ENCODE assay signal across 1 cellular context in genomic region chr12:93702707-93703305, GRCh38.
TF ChIP-seq lines count a peak whose summit lies in the region.

No MANE protein-coding gene starts in this region.

TF ChIP-seq in IMR-90, 13 proteins besides CTCF, POLR2A, EP300 and RAD21 (continued from another document):
- TF ChIP-seq, protein P1, sequence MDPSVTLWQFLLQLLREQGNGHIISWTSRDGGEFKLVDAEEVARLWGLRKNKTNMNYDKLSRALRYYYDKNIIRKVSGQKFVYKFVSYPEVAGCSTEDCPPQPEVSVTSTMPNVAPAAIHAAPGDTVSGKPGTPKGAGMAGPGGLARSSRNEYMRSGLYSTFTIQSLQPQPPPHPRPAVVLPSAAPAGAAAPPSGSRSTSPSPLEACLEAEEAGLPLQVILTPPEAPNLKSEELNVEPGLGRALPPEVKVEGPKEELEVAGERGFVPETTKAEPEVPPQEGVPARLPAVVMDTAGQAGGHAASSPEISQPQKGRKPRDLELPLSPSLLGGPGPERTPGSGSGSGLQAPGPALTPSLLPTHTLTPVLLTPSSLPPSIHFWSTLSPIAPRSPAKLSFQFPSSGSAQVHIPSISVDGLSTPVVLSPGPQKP (IDR thresholded peaks at IDR 0.05; ENCODE audit: borderline replicate concordance, low read depth, low read length), result no peak
- TF ChIP-seq SMC3 (IDR thresholded peaks at IDR 0.05; ENCODE audit: low read depth, low read length) (no peak), MAFK (IDR thresholded peaks at IDR 0.05; ENCODE audit: low read depth, low read length) (no peak), BHLHE40 (IDR thresholded peaks at IDR 0.05; ENCODE audit: low read depth, low read length) (no peak)
- TF ChIP-seq, protein P2, sequence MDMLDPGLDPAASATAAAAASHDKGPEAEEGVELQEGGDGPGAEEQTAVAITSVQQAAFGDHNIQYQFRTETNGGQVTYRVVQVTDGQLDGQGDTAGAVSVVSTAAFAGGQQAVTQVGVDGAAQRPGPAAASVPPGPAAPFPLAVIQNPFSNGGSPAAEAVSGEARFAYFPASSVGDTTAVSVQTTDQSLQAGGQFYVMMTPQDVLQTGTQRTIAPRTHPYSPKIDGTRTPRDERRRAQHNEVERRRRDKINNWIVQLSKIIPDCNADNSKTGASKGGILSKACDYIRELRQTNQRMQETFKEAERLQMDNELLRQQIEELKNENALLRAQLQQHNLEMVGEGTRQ (IDR thresholded peaks at IDR 0.05; ENCODE audit: low read depth, low read length), result no peak
